In the genomic region with DNA sequence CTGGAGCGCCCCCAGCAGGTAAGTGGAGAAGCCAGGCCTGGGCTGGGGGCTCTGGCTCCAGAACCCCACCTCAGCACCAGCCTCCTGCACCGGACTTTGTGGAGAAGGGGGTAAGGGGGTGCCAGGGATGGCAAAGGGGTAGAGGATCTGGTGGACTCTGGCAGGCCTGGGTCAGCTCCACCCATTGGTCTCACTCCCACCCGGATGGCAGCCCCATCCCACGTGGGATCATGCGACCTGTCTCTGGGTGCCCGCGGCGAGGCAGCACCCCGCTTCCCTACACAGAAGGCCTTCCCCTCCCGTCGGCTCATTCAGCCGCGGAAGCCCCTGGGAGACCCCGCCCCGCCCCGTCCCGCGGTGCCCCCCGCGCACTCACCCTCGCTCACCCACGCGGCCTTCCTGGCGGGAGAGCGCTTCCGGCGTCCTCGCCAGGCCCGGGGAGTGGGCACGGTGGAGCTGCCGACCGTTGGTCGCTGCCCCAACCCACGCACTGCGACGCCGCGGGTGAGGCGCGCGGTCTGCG, we compare ENCODE assay signal across 8 cellular contexts. TPM values are rescaled to one million over a fixed set of nuclear protein-coding genes. Genes with fewer than 3 reads are reported as not detected.
DNase-seq lines count a peak whose midpoint lies in the region; ATAC-seq and TF ChIP-seq lines count a peak whose summit lies in the region.

No MANE protein-coding gene starts in this region.

- H3K4me1 ChIP-seq in liver (ENCODE audit: control insufficient read depth in 4 of 4, insufficient read depth in 4 of 4, low read length in 3 of 4): no peaks in the 10 kb centered on the region

- peaks cover 0 to 1% (median 0%) of the 10 kb centered on the region in 3 donors for H3K27me3 Mint-ChIP-seq in CD14-positive monocyte (ENCODE audit: low read depth in 3 of 3)
- H3K27me3 Mint-ChIP-seq in T-helper 1 cell treated with Interleukin-12 subunit alpha and Interleukin-12 subunit beta and Interleukin-4 antibody, amounts not matched to agents 30 μg/mL and 1 μg/mL, for 36 hours (ENCODE audit: low read depth): no peaks in the 10 kb centered on the region
- H3K27me3 Mint-ChIP-seq in central memory CD8-positive, alpha-beta T cell: no peaks in the 10 kb centered on the region
- H3K27me3 Mint-ChIP-seq in stimulated activated naive CD8-positive, alpha-beta T cell treated with anti-CD3 and anti-CD28 coated beads, Interleukin-15, Interleukin-2, amounts not matched to agents 100 ng/mL and 50 ng/mL, for 24 hours: no peaks in the 10 kb centered on the region

- H3K27ac Mint-ChIP-seq in CD14-positive monocyte: no peak overlapping the region
- H3K27ac Mint-ChIP-seq in T-helper 1 cell treated with Interleukin-12 subunit alpha and Interleukin-12 subunit beta and Interleukin-4 antibody, amounts not matched to agents 30 μg/mL and 1 μg/mL, for 36 hours: peak overlapping the region; percentile 67
- H3K27ac Mint-ChIP-seq in central memory CD8-positive, alpha-beta T cell (ENCODE audit: low read depth): peak overlapping the region; percentile 29
- peak overlapping the region; percentile 91 for H3K27ac Mint-ChIP-seq in stimulated activated naive CD8-positive, alpha-beta T cell treated with anti-CD3 and anti-CD28 coated beads, Interleukin-15, Interleukin-2, amounts not matched to agents 100 ng/mL and 50 ng/mL, for 24 hours

- peaks cover 13 to 14% of the 10 kb centered on the region in 2 donors for H3K36me3 Mint-ChIP-seq in CD14-positive monocyte
- peaks cover 14% of the 10 kb centered on the region for H3K36me3 Mint-ChIP-seq in T-helper 1 cell treated with Interleukin-12 subunit alpha and Interleukin-12 subunit beta and Interleukin-4 antibody, amounts not matched to agents 30 μg/mL and 1 μg/mL, for 36 hours (ENCODE audit: low read depth)
- H3K36me3 Mint-ChIP-seq in central memory CD8-positive, alpha-beta T cell (ENCODE audit: insufficient read depth): peaks cover 11% of the 10 kb centered on the region
- peaks cover 31% of the 10 kb centered on the region for H3K36me3 Mint-ChIP-seq in stimulated activated naive CD8-positive, alpha-beta T cell treated with anti-CD3 and anti-CD28 coated beads, Interleukin-15, Interleukin-2, amounts not matched to agents 100 ng/mL and 50 ng/mL, for 24 hours (ENCODE audit: low read depth)

- TF ChIP-seq RAD21 in liver (IDR thresholded peaks at IDR 0.05): no peak

- intact Hi-C loops in CD14-positive monocyte (cut with micrococcal nuclease): loop anchor here in 1 of 2 donors (5.0 kb wide), 1 partner anchor 118 kb away; no protein-coding TSS in a partner anchor

- peaks cover 14% of the 10 kb centered on the region for H3K4me1 Mint-ChIP-seq in CD14-positive monocyte
- H3K4me1 Mint-ChIP-seq in T-helper 1 cell treated with Interleukin-12 subunit alpha and Interleukin-12 subunit beta and Interleukin-4 antibody, amounts not matched to agents 30 μg/mL and 1 μg/mL, for 36 hours (ENCODE audit: low read depth): peaks cover 8% of the 10 kb centered on the region
- H3K4me1 Mint-ChIP-seq in central memory CD8-positive, alpha-beta T cell: peaks cover 4% of the 10 kb centered on the region
- peaks cover 26% of the 10 kb centered on the region for H3K4me1 Mint-ChIP-seq in stimulated activated naive CD8-positive, alpha-beta T cell treated with anti-CD3 and anti-CD28 coated beads, Interleukin-15, Interleukin-2, amounts not matched to agents 100 ng/mL and 50 ng/mL, for 24 hours (ENCODE audit: low read depth)

- no peak for DNase-seq in CD14-positive monocyte (ENCODE audit: low spot score)
- peak; percentile 16 to 27 for DNase-seq in central memory CD8-positive, alpha-beta T cell (ENCODE audit: low spot score in 2 of 2)
- DNase-seq in NCI-H2107 (lab: John Stamatoyannopoulos, UW): no peak

- H3K27ac ChIP-seq in liver (ENCODE audit: low read depth in 1 of 2, low read length in 2 of 2): no peak overlapping the region

- no peak overlapping the region for H3K9ac ChIP-seq in liver (ENCODE audit: low read depth in 1 of 2, low read length in 2 of 2)

- no peak for TF ChIP-seq CTCF in CD14-positive monocyte (IDR thresholded peaks at IDR 0.05)
- TF ChIP-seq CTCF in liver (IDR thresholded peaks at IDR 0.05; ENCODE audit: low read depth, low read length, missing input control): no peak

- no peaks in the 10 kb centered on the region for H3K36me3 ChIP-seq in liver (ENCODE audit: control insufficient read depth in 4 of 4, insufficient read depth in 3 of 4, low read depth in 1 of 4, low read length in 3 of 4)

- H3K4me3 ChIP-seq in liver (ENCODE audit: low read depth in 1 of 3, low read length in 3 of 3): peak overlapping the region in 2 of 3 donors; percentile 26 to 55

- no peaks in the 10 kb centered on the region for H3K9me3 Mint-ChIP-seq in CD14-positive monocyte
- no peaks in the 10 kb centered on the region for H3K9me3 Mint-ChIP-seq in T-helper 1 cell treated with Interleukin-12 subunit alpha and Interleukin-12 subunit beta and Interleukin-4 antibody, amounts not matched to agents 30 μg/mL and 1 μg/mL, for 36 hours
- no peaks in the 10 kb centered on the region for H3K9me3 Mint-ChIP-seq in central memory CD8-positive, alpha-beta T cell
- H3K9me3 Mint-ChIP-seq in stimulated activated naive CD8-positive, alpha-beta T cell treated with anti-CD3 and anti-CD28 coated beads, Interleukin-15, Interleukin-2, amounts not matched to agents 100 ng/mL and 50 ng/mL, for 24 hours: no peaks in the 10 kb centered on the region

- no peaks in the 10 kb centered on the region for H3K9me3 ChIP-seq in liver (ENCODE audit: control insufficient read depth in 4 of 4, low read length in 3 of 4)

- ATAC-seq in GM19025 (IDR thresholded peaks at IDR 0.05; ENCODE audit: low read depth, unreplicated experiment) (peak; percentile 31), HG03342 (IDR thresholded peaks at IDR 0.05; ENCODE audit: unreplicated experiment) (peak; percentile 27)
- peak; percentile 73 for ATAC-seq in central memory CD8-positive, alpha-beta T cell (replicated peaks; ENCODE audit: extremely low read depth, poor library complexity, severe bottlenecking)

- WGBS in liver: 8% methylated on average over 42 of the region's 42 CpGs

- no peaks in the 10 kb centered on the region for H3K27me3 ChIP-seq in liver (ENCODE audit: control insufficient read depth in 4 of 4, insufficient read depth in 4 of 4, low read length in 3 of 4)

- H3K4me3 Mint-ChIP-seq in CD14-positive monocyte: peak overlapping the region; percentile 75 to 86
- peak overlapping the region; percentile 84 for H3K4me3 Mint-ChIP-seq in T-helper 1 cell treated with Interleukin-12 subunit alpha and Interleukin-12 subunit beta and Interleukin-4 antibody, amounts not matched to agents 30 μg/mL and 1 μg/mL, for 36 hours
- peak overlapping the region; percentile 81 for H3K4me3 Mint-ChIP-seq in central memory CD8-positive, alpha-beta T cell
- peak overlapping the region; percentile 91 for H3K4me3 Mint-ChIP-seq in stimulated activated naive CD8-positive, alpha-beta T cell treated with anti-CD3 and anti-CD28 coated beads, Interleukin-15, Interleukin-2, amounts not matched to agents 100 ng/mL and 50 ng/mL, for 24 hours

TF ChIP-seq in liver, 16 proteins besides CTCF, POLR2A, EP300 and RAD21:
- TF ChIP-seq JUND (IDR thresholded peaks at IDR 0.05) (no peak), EGR1 (IDR thresholded peaks at IDR 0.05; ENCODE audit: low read depth in 2 of 2) (no peak), REST (IDR thresholded peaks at IDR 0.05) (no peak), SP1 (IDR thresholded peaks at IDR 0.05) (no peak), FOXA1 (IDR thresholded peaks at IDR 0.05) (no peak)
TF ChIP-seq in liver: peak in this region for 0.

RNA-seq across cellular contexts. Expression of gene PLEKHG4, which starts 0.5 kb away (rescaled TPM):
- polyA plus RNA-seq in CD14-positive monocyte: 1 to 10 TPM in 1 of 2 donors, under 1 TPM in 1; 0.79 to 3.2 TPM
- 1 to 10 TPM; 1.1 to 2.6 TPM for total RNA-seq in liver
- polyA plus RNA-seq in liver: under 1 TPM; 0.21 to 0.28 TPM

RNA-seq across cellular contexts. Expression of gene SLC9A5, which starts 30.1 kb away (rescaled TPM):
- polyA plus RNA-seq in CD14-positive monocyte (not detected), liver (under 1 TPM in 1 of 2 donors, not detected in 1; 0.09 TPM)
- under 1 TPM; 0.05 to 0.25 TPM for total RNA-seq in liver

RNA-seq across cellular contexts. Expression of gene FHOD1, which starts 31.6 kb away (rescaled TPM):
- polyA plus RNA-seq in CD14-positive monocyte (1 to 10 TPM; 5.1 to 5.5 TPM), liver (1 to 10 TPM; 2.2 to 2.9 TPM)
- total RNA-seq in liver: 1 to 10 TPM; 5.4 to 6.4 TPM

RNA-seq across cellular contexts. Expression of gene KCTD19, which starts 47.7 kb away (rescaled TPM):
- polyA plus RNA-seq in CD14-positive monocyte (not detected), liver (not detected)
- total RNA-seq in liver: under 1 TPM in 1 of 2 donors, not detected in 1; 0.28 TPM

RNA-seq across cellular contexts. Expression of gene LRRC36, which starts 47.8 kb away (rescaled TPM):
- 1 to 10 TPM; 1.8 to 3.2 TPM for polyA plus RNA-seq in CD14-positive monocyte
- under 1 TPM in 1 of 2 donors, not detected in 1; 0.08 TPM for total RNA-seq in liver
- not detected for polyA plus RNA-seq in liver

Comparison
In these comparisons a context has a peak if more than half of its experiments do, and no peak if none do; other contexts are left out.
1. DNase-seq: peak in central memory CD8-positive, alpha-beta T cell (2 of 2); none in CD14-positive monocyte (single experiment) and NCI-H2107 (single experiment).
2. H3K27ac Mint-ChIP-seq: peak in T-helper 1 cell treated with Interleukin-12 subunit alpha and Interleukin-12 subunit beta and Interleukin-4 antibody, amounts not matched to agents 30 μg/mL and 1 μg/mL, for 36 hours (single experiment), central memory CD8-positive, alpha-beta T cell (single experiment) and stimulated activated naive CD8-positive, alpha-beta T cell treated with anti-CD3 and anti-CD28 coated beads, Interleukin-15, Interleukin-2, amounts not matched to agents 100 ng/mL and 50 ng/mL, for 24 hours (single experiment); none in CD14-positive monocyte (0 of 7).
3. Peak in every context shown above with its lines, with median percentiles within 50 percentile points of each other: H3K4me3 Mint-ChIP-seq and ATAC-seq.